ENCODE assay signal across 15 cellular contexts in genomic region chr6:144561455-144562043, GRCh38.
"Had no signal": no experiment of that assay in that cellular context is flagged by ENCODE, and none has a peak within 500 bp of the region (broad histone marks: within the 10 kb centered on the region; RNA-seq: fewer than 3 reads in every experiment).

No MANE protein-coding gene starts in this region.

- H3K9me3 Mint-ChIP-seq: effector memory CD8-positive, alpha-beta T cell; nephron progenitor cell; stimulated activated memory B cell treated with anti-CD40 and anti-IgM and Interleukin-4, amounts not matched to agents 10 μg/mL and 1 μg/mL and 100 μg/mL, for 72 hours had no signal

- DNase-seq: activated CD4-positive, alpha-beta T cell treated with anti-CD3 and anti-CD28 coated beads for 36 hours; activated T-cell treated with anti-CD3 and anti-CD28 coated beads, Interleukin-2, amount 50 U/mL, for 48 hours; dermis blood vessel endothelial cell; effector memory CD8-positive, alpha-beta T cell; foreskin melanocyte; head of caudate nucleus; nephron progenitor cell; occipital lobe; substantia nigra; transverse colon had no signal

- H3K9me3 ChIP-seq: SJSA1, transverse colon had no signal

- H3K27ac Mint-ChIP-seq: nephron progenitor cell; stimulated activated memory B cell treated with anti-CD40 and anti-IgM and Interleukin-4, amounts not matched to agents 10 μg/mL and 1 μg/mL and 100 μg/mL, for 72 hours had no signal

- H3K4me1 ChIP-seq: transverse colon had no signal

- H3K4me3 ChIP-seq: SJSA1, transverse colon had no signal

- H3K27me3 Mint-ChIP-seq: activated CD4-positive, alpha-beta T cell treated with anti-CD3 and anti-CD28 coated beads for 36 hours; effector memory CD8-positive, alpha-beta T cell; stimulated activated memory B cell treated with anti-CD40 and anti-IgM and Interleukin-4, amounts not matched to agents 10 μg/mL and 1 μg/mL and 100 μg/mL, for 72 hours had no signal

- H3K27ac ChIP-seq: epithelial cell of prostate, SJSA1, transverse colon had no signal

- FAIRE-seq: astrocyte, bronchial epithelial cell had no signal

- H3K4me1 Mint-ChIP-seq: nephron progenitor cell; stimulated activated memory B cell treated with anti-CD40 and anti-IgM and Interleukin-4, amounts not matched to agents 10 μg/mL and 1 μg/mL and 100 μg/mL, for 72 hours had no signal

- H3K4me3 Mint-ChIP-seq: activated CD4-positive, alpha-beta T cell treated with anti-CD3 and anti-CD28 coated beads for 36 hours; effector memory CD8-positive, alpha-beta T cell; nephron progenitor cell; stimulated activated memory B cell treated with anti-CD40 and anti-IgM and Interleukin-4, amounts not matched to agents 10 μg/mL and 1 μg/mL and 100 μg/mL, for 72 hours had no signal

- ATAC-seq: activated CD4-positive, alpha-beta T cell treated with anti-CD3 and anti-CD28 coated beads for 36 hours; effector memory CD8-positive, alpha-beta T cell; stimulated activated memory B cell treated with anti-CD40 and anti-IgM and Interleukin-4, amounts not matched to agents 10 μg/mL and 1 μg/mL and 100 μg/mL, for 72 hours had no signal

- H3K27me3 ChIP-seq: SJSA1, transverse colon had no signal
